In genomic region chr1:226670062-226670461, GRCh38 we compare ENCODE assay signal across 16 cellular contexts.
DNase-seq lines count a peak whose midpoint lies in the region; ATAC-seq and TF ChIP-seq lines count a peak whose summit lies in the region.
"Had no signal": no experiment of that assay in that cellular context is flagged by ENCODE, and none has a peak within 500 bp of the region (broad histone marks: within the 10 kb centered on the region; RNA-seq: fewer than 3 reads in every experiment).

No MANE protein-coding gene starts in this region.

- POLR2A ChIA-PET in CD8-positive, alpha-beta memory T cell (lab: Charles Lee): interaction anchor here (0.6 kb wide), 1 partner anchor 9 kb away, joined by 4 read pairs; no protein-coding TSS in a partner anchor

- H3K4me1 ChIP-seq in heart right ventricle (peaks cover 0 to 93% (median 59%) of the 10 kb centered on the region in 9 donors), right atrium auricular region (peaks cover 0 to 67% of the 10 kb centered on the region in 2 donors), rectal smooth muscle tissue (ENCODE audit: control insufficient read depth, insufficient read depth, low read length) (peaks cover 49% of the 10 kb centered on the region), foreskin keratinocyte (no peaks in the 10 kb centered on the region)
- peaks cover 90% of the 10 kb centered on the region for H3K4me1 ChIP-seq in CD8-positive, alpha-beta memory T cell (ENCODE audit: insufficient read depth, low read length)

- TF ChIP-seq CTCF in heart right ventricle (IDR thresholded peaks at IDR 0.05) (no peak), right atrium auricular region (IDR thresholded peaks at IDR 0.05) (no peak), foreskin keratinocyte (conservative IDR thresholded peaks at IDR 0.05) (no peak)

- H3K27me3 Mint-ChIP-seq in CD8-positive, alpha-beta memory T cell: peaks cover 0 to 3% of the 10 kb centered on the region in 2 donors
- peaks cover 2% of the 10 kb centered on the region for H3K27me3 Mint-ChIP-seq in activated naive CD8-positive, alpha-beta T cell treated with anti-CD3 and anti-CD28 coated beads, Interleukin-2, amount 50 U/mL, for 24 hours

- H3K27ac Mint-ChIP-seq in CD8-positive, alpha-beta memory T cell: peak overlapping the region in 7 of 8 donors; percentile 51 to 99 (median 60)
- H3K27ac Mint-ChIP-seq in activated naive CD8-positive, alpha-beta T cell treated with anti-CD3 and anti-CD28 coated beads, Interleukin-2, amount 50 U/mL, for 24 hours: peak overlapping the region; percentile 72

- peaks cover 0 to 2% (median 0%) of the 10 kb centered on the region in 5 donors for H3K9me3 Mint-ChIP-seq in CD8-positive, alpha-beta memory T cell
- no peaks in the 10 kb centered on the region for H3K9me3 Mint-ChIP-seq in activated naive CD8-positive, alpha-beta T cell treated with anti-CD3 and anti-CD28 coated beads, Interleukin-2, amount 50 U/mL, for 24 hours

- intact Hi-C loops in heart right ventricle (cut with DNase I): no loop called here

- H3K27me3 ChIP-seq in heart right ventricle (no peaks in the 10 kb centered on the region), right atrium auricular region (no peaks in the 10 kb centered on the region), rectal smooth muscle tissue (ENCODE audit: control insufficient read depth, insufficient read depth, low read length) (no peaks in the 10 kb centered on the region), foreskin keratinocyte (no peaks in the 10 kb centered on the region)
- no peaks in the 10 kb centered on the region for H3K27me3 ChIP-seq in CD8-positive, alpha-beta memory T cell (ENCODE audit: insufficient read depth, low read length, poor library complexity, severe bottlenecking)

- peaks cover 55 to 94% (median 89%) of the 10 kb centered on the region in 3 donors for H3K4me1 Mint-ChIP-seq in CD8-positive, alpha-beta memory T cell
- H3K4me1 Mint-ChIP-seq in activated naive CD8-positive, alpha-beta T cell treated with anti-CD3 and anti-CD28 coated beads, Interleukin-2, amount 50 U/mL, for 24 hours: peaks cover 52% of the 10 kb centered on the region

- ATAC-seq in heart right ventricle (peak in 2 of 8 donors; percentile 23 to 30), foreskin keratinocyte (no peak)
- ATAC-seq in activated naive CD8-positive, alpha-beta T cell treated with anti-CD3 and anti-CD28 coated beads, Interleukin-2, amount 50 U/mL, for 24 hours: no peak

- H3K9me3 ChIP-seq in heart right ventricle: no peaks in the 10 kb centered on the region
- H3K9me3 ChIP-seq in right atrium auricular region: no peaks in the 10 kb centered on the region
- no peaks in the 10 kb centered on the region for H3K9me3 ChIP-seq in CD8-positive, alpha-beta memory T cell (ENCODE audit: low read length)

- DNase-seq in heart right ventricle (no peak), right atrium auricular region (ENCODE audit: low spot score) (no peak), kidney glomerular epithelial cell (lab: John Stamatoyannopoulos, UW) (no peak), foreskin keratinocyte (no peak), COR-L47 (lab: John Stamatoyannopoulos, UW) (no peak)
- no peak for DNase-seq in CD8-positive, alpha-beta memory T cell
- no peak for DNase-seq in activated naive CD8-positive, alpha-beta T cell treated with anti-CD3 and anti-CD28 coated beads, Interleukin-2, amount 50 U/mL, for 24 hours
- DNase-seq: AML-193, DMS153, H7, IMR-90, NCI-H1417, NCI-H2029 treated with DMSO at 0.1 percent for 48 hours, NCI-H510A, NCI-H82 had no signal

- H3K9ac ChIP-seq in rectal smooth muscle tissue (ENCODE audit: low read length): no peak overlapping the region

- peaks cover 0 to 71% (median 6%) of the 10 kb centered on the region in 3 donors for H3K36me3 Mint-ChIP-seq in CD8-positive, alpha-beta memory T cell
- peaks cover 24% of the 10 kb centered on the region for H3K36me3 Mint-ChIP-seq in activated naive CD8-positive, alpha-beta T cell treated with anti-CD3 and anti-CD28 coated beads, Interleukin-2, amount 50 U/mL, for 24 hours (ENCODE audit: low read depth)

- CTCF ChIA-PET in CD8-positive, alpha-beta memory T cell (lab: Charles Lee): interaction anchor here (1.2 to 2.3 kb wide), 3 partner anchors 9 to 37 kb away, joined by 3 to 7 read pairs (median 5); no protein-coding TSS in a partner anchor

- H3K36me3 ChIP-seq in heart right ventricle (peaks cover 0 to 8% (median 0%) of the 10 kb centered on the region in 9 donors), right atrium auricular region (no peaks in the 10 kb centered on the region), rectal smooth muscle tissue (ENCODE audit: control insufficient read depth, insufficient read depth, low read length) (peaks cover 10% of the 10 kb centered on the region)
- peaks cover 10% of the 10 kb centered on the region for H3K36me3 ChIP-seq in CD8-positive, alpha-beta memory T cell (ENCODE audit: insufficient read depth, low read length)

- no peak overlapping the region for H3K4me3 Mint-ChIP-seq in CD8-positive, alpha-beta memory T cell
- no peak overlapping the region for H3K4me3 Mint-ChIP-seq in activated naive CD8-positive, alpha-beta T cell treated with anti-CD3 and anti-CD28 coated beads, Interleukin-2, amount 50 U/mL, for 24 hours

- H3K4me3 ChIP-seq in heart right ventricle (no peak overlapping the region), right atrium auricular region (no peak overlapping the region), rectal smooth muscle tissue (ENCODE audit: low read length) (no peak overlapping the region)
- H3K4me3 ChIP-seq in CD8-positive, alpha-beta memory T cell (ENCODE audit: low read length): no peak overlapping the region

- peak overlapping the region in 8 of 10 donors; percentile 9 to 88 (median 56) for H3K27ac ChIP-seq in heart right ventricle
- H3K27ac ChIP-seq in right atrium auricular region: no peak overlapping the region
- H3K27ac ChIP-seq in CD8-positive, alpha-beta memory T cell (ENCODE audit: low read depth, low read length): no peak overlapping the region
- H3K27ac ChIP-seq in rectal smooth muscle tissue (ENCODE audit: low read depth, low read length): peak overlapping the region; percentile 29
- no peak overlapping the region for H3K27ac ChIP-seq in foreskin keratinocyte

- WGBS in heart right ventricle, 2 donors: 78 to 85% methylated on average over 7 of the region's 7 CpGs

Comparison
In these comparisons a context has a peak if more than half of its experiments do, and no peak if none do; other contexts are left out.
1. H3K27ac ChIP-seq: peak in heart right ventricle (8 of 10) and rectal smooth muscle tissue (single experiment); none in right atrium auricular region (0 of 2), CD8-positive, alpha-beta memory T cell (single experiment) and foreskin keratinocyte (single experiment).